Comparison of ENCODE assay signal across 8 cellular contexts in genomic region chr2:238158807-238159539, GRCh38. TPM values are rescaled to one million over a fixed set of nuclear protein-coding genes. Genes with fewer than 3 reads are reported as not detected.
DNase-seq lines count a peak whose midpoint lies in the region; ATAC-seq, FAIRE-seq and TF ChIP-seq lines count a peak whose summit lies in the region.

ERFE (plus strand) TSS chr2:238158970; CDS start chr2:238159008, 38 bp downstream.

- H3K4me2 ChIP-seq in H1 (ENCODE audit: insufficient read depth in 1 of 2, low read depth in 2 of 2, low read length in 2 of 2), result peak within 1 kb of the TSS; percentile 73 to 81

- H3K27ac ChIP-seq in H1 (ENCODE audit: low read depth, low read length), result no peak within 1 kb of the TSS
- H3K27ac ChIP-seq in testis, result no peak within 1 kb of the TSS

- peak within 1 kb of the TSS in 3 of 4 experiments; percentile 25 to 65 (median 50); a peak in 5 of 7 replicates for H3K9ac ChIP-seq in H1 (replicated peaks in 1 of 4; ENCODE audit: extremely low read depth in 1 of 4, low read depth in 3 of 4, low read length in 3 of 4)

- CTCF ChIA-PET in H1 (lab: Charles Lee; ENCODE audit: partially characterized antibody), result interaction anchor here (0.6 to 2.3 kb wide), 7 partner anchors 10 to 72 kb away, joined by 3 to 9 read pairs (median 4); no protein-coding TSS in a partner anchor

- no peaks in the 10 kb centered on the region for H3K9me3 ChIP-seq in H1 (ENCODE audit: insufficient read depth in 2 of 2, low read depth in 1 of 2, low read length in 1 of 2)
- H3K9me3 ChIP-seq in testis, result no peaks in the 10 kb centered on the region

- H3K27me3 ChIP-seq in H1 (replicated peaks in 1 of 4; ENCODE audit: control insufficient read depth in 3 of 4, extremely low read depth in 1 of 4, insufficient read depth in 3 of 4, low read length in 3 of 4), result peaks cover 19 to 59% (median 43%) of the 10 kb centered on the region in 4 experiments
- H3K27me3 ChIP-seq in testis, result no peaks in the 10 kb centered on the region

- H3K79me2 ChIP-seq in H1 (ENCODE audit: control insufficient read depth in 1 of 2, insufficient read depth in 2 of 2, low read length in 2 of 2), result no peaks in the 10 kb centered on the region

- WGBS in H1 (ENCODE audit: extremely low coverage in 1 of 2, insufficient coverage in 1 of 2, insufficient read length in 1 of 2, insufficient replicate concordance in 2 of 2, low coverage in 1 of 2, low lambda C conversion rate in 2 of 2, missing lambda C conversion rate in 1 of 2), 2 experiments, result 6% methylated on average over 26 of the region's 94 CpGs; no CpG with 5 or more reads in 1 of the 2 experiments
- 3 to 4% methylated on average over 18 to 37 of the region's 94 CpGs for WGBS in testis, 2 donors

- no peak within 1 kb of the TSS for H3K23ac ChIP-seq in H1 (ENCODE audit: insufficient read length)

- H2BK20ac ChIP-seq in H1 (ENCODE audit: low read length), result no peak within 1 kb of the TSS

- peak within 1 kb of the TSS; percentile 52 to 83 (median 59) for H3K4me3 ChIP-seq in H1 (ENCODE audit: extremely low read depth in 1 of 4, insufficient read depth in 2 of 4, low read depth in 3 of 4, low read length in 4 of 4)
- H3K4me3 ChIP-seq in testis, result peak within 1 kb of the TSS; percentile 24 to 41

- intact Hi-C loops in testis (cut with DNase I; ENCODE audit: low total_unique reads), result no loop called here

- peak within 1 kb of the TSS; percentile 83 for H4K8ac ChIP-seq in H1 (ENCODE audit: extremely low read depth, insufficient read depth, low read length)

- H4K91ac ChIP-seq in H1 (replicated peaks; ENCODE audit: insufficient read length, low read length), result peak within 1 kb of the TSS; percentile 25

- H2BK120ac ChIP-seq in H1 (replicated peaks; ENCODE audit: low read depth, low read length), result no peak within 1 kb of the TSS

- TF ChIP-seq CTCF in H1 (IDR thresholded peaks at IDR 0.05; ENCODE audit: control extremely low read depth in 1 of 3, insufficient read depth in 1 of 3, low read depth in 1 of 3, low read length in 3 of 3) (peak in 1 of 3 experiments; percentile 44; a peak in 2 of 4 replicates), testis (IDR thresholded peaks at IDR 0.05) (peak in 1 of 3 experiments; percentile 42)

- H3K56ac ChIP-seq in H1 (replicated peaks; ENCODE audit: insufficient read length, low read depth, low read length), result peak within 1 kb of the TSS; percentile 39

- H3K14ac ChIP-seq in H1 (ENCODE audit: insufficient read length), result no peak within 1 kb of the TSS

- H3K36me3 ChIP-seq in H1 (ENCODE audit: control insufficient read depth in 2 of 4, insufficient read depth in 4 of 4, low read length in 3 of 4) (no peaks in the 10 kb centered on the region; a peak in 1 of 8 replicates), testis (ENCODE audit: low read depth, missing control alignments) (no peaks in the 10 kb centered on the region)

- 0 out of 2 replicates have a peak within 1 kb of the TSS, but pooled peaks have one; percentile 29 for H2BK15ac ChIP-seq in H1 (ENCODE audit: low read length)

- no peak within 1 kb of the TSS for H3K4ac ChIP-seq in H1 (replicated peaks; ENCODE audit: insufficient read length, low read depth, low read length)

- TF ChIP-seq POLR2A in H1 (IDR thresholded peaks at IDR 0.05; ENCODE audit: control extremely low read depth in 1 of 2, low read depth in 2 of 2, low read length in 2 of 2), result no peak
- TF ChIP-seq POLR2A in testis (IDR thresholded peaks at IDR 0.05), result no peak

- peaks cover 0 to 4% of the 10 kb centered on the region in 2 experiments for H4K20me1 ChIP-seq in H1 (replicated peaks in 1 of 2; ENCODE audit: control insufficient read depth in 1 of 2, insufficient read depth in 2 of 2, low read length in 2 of 2)

- TF ChIP-seq RAD21 in H1 (IDR thresholded peaks at IDR 0.05 in 1 of 2, conservative IDR thresholded peaks at IDR 0.05 in 1 of 2; ENCODE audit: low read depth in 2 of 2, low read length in 2 of 2), result peak in 1 of 2 experiments; percentile 29; a peak in 1 of 4 replicates

- H2AFZ ChIP-seq in H1 (ENCODE audit: low read length), result peak within 1 kb of the TSS; percentile 84

- H3K79me1 ChIP-seq in H1 (ENCODE audit: low read depth, low read length), result no peaks in the 10 kb centered on the region

- H2AK5ac ChIP-seq in H1 (ENCODE audit: low read depth, low read length), result no peak within 1 kb of the TSS

- ATAC-seq in GM21526 (IDR thresholded peaks at IDR 0.05; ENCODE audit: low FRiP score, unreplicated experiment), result no peak

- H3K23me2 ChIP-seq in H1 (ENCODE audit: low read depth, low read length), result peaks cover 13% of the 10 kb centered on the region; the same call in 1 of the 2 replicates

- FAIRE-seq in H1 (lab: Jason Lieb, UNC), result no peak

- no peak for TF ChIP-seq EP300 in H1 (IDR thresholded peaks at IDR 0.05; ENCODE audit: borderline replicate concordance in 1 of 2, low read depth in 2 of 2, low read length in 2 of 2)

- peaks cover 0 to 21% (median 5%) of the 10 kb centered on the region in 4 experiments; a peak in 5 of 7 replicates for H3K4me1 ChIP-seq in H1 (replicated peaks in 1 of 4; ENCODE audit: control insufficient read depth in 3 of 4, insufficient read depth in 4 of 4, low read length in 3 of 4)
- no peaks in the 10 kb centered on the region for H3K4me1 ChIP-seq in testis

- peak within 1 kb of the TSS; percentile 5; the same call in 1 of the 2 replicates for H2BK5ac ChIP-seq in H1 (ENCODE audit: low read depth, low read length)

- H4K5ac ChIP-seq in H1 (ENCODE audit: insufficient read length, low read depth, low read length), result no peak within 1 kb of the TSS

- H2BK12ac ChIP-seq in H1 (ENCODE audit: low read depth, low read length), result no peak within 1 kb of the TSS

- POLR2A ChIA-PET in H1 (lab: Charles Lee; ENCODE audit: partially characterized antibody), result interaction anchor here (2.0 kb wide), 1 partner anchor 76 kb away, joined by 8 read pairs; no protein-coding TSS in a partner anchor

- peak within 1 kb of the TSS; percentile 78 for H3K18ac ChIP-seq in H1 (ENCODE audit: extremely low read depth, low read length)

- DNase-seq in SHP77 (lab: John Stamatoyannopoulos, UW), result peak; percentile 44 to 48
- no peak for DNase-seq in SHP77 treated with DMSO at 0.1 percent for 48 hours (lab: John Stamatoyannopoulos, UW)
- peak; percentile 43 for DNase-seq in LoVo (ENCODE audit: low spot score)
- peak; percentile 73 for DNase-seq in activated CD4-positive, alpha-beta T cell treated with anti-CD3 and anti-CD28 coated beads for 48 hours
- DNase-seq in H1 (ENCODE audit: low read depth in 1 of 2, low spot score in 2 of 2), result peak in 1 of 2 experiments; percentile 87
- peak; percentile 58 for DNase-seq in myocyte (ENCODE audit: low read depth)
- peak; percentile 40 for DNase-seq in testis

TF ChIP-seq in H1, 55 proteins besides CTCF, POLR2A, EP300 and RAD21:
- 0 out of 2 replicates have a peak, but pooled peaks have one; percentile 21 for TF ChIP-seq TBP (IDR thresholded peaks at IDR 0.05; ENCODE audit: low read depth, low read length)
- peak; percentile 29; the same call in 1 of the 2 replicates for TF ChIP-seq E2F6 (IDR thresholded peaks at IDR 0.05)
- TF ChIP-seq POU5F1 (IDR thresholded peaks at IDR 0.05; ENCODE audit: low read depth, low read length), result no peak
- peak; percentile 26; the same call in 1 of the 2 replicates for TF ChIP-seq MAX (IDR thresholded peaks at IDR 0.05)
- TF ChIP-seq HDAC6 (IDR thresholded peaks at IDR 0.05; ENCODE audit: low read depth, low read length), result no peak
- no peak for TF ChIP-seq BACH1 (IDR thresholded peaks at IDR 0.05; ENCODE audit: low read length)
- TF ChIP-seq KDM5A (IDR thresholded peaks at IDR 0.05; ENCODE audit: low read length), result no peak
- peak; percentile 1 for TF ChIP-seq KDM4A (IDR thresholded peaks at IDR 0.05; ENCODE audit: low read depth, low read length, severe bottlenecking)

RNA-seq across cellular contexts. Expression of gene ERFE, which starts in this region (rescaled TPM):
- total RNA-seq in H1 (2021; fragmentation: NEBNext Ultra II Directional; extraction: Animal tissue kit (Norgen Biotek cat#: 25700)), result 1.8 and 2.5 TPM in 2 replicates
- polyA plus RNA-seq in H1 (2011; rRNA removed), result 3.6 and 5.1 TPM in 2 replicates
- 4.8 TPM for polyA plus RNA-seq in H1 (2011; cell fraction: cytosol; rRNA removed)
- 10.3 TPM for polyA plus RNA-seq in H1 (2011; cell fraction: nucleus; rRNA removed)
- polyA plus RNA-seq in H1 (2012, experiment 1 of 2), result 2.8 to 3.5 TPM (median 2.8 TPM) in 4 replicates
- polyA plus RNA-seq in H1 (2012, experiment 2 of 2), result 3.2 TPM
- 3.1 TPM for polyA plus RNA-seq in H1 (2013, experiment 1 of 2)
- 2.8 TPM for polyA plus RNA-seq in H1 (2013, experiment 2 of 2)
- 1.1 and 1.3 TPM in 2 replicates for polyA minus RNA-seq in H1 (2011; rRNA and poly(A)+ RNA removed)
- polyA minus RNA-seq in H1 (2011; cell fraction: cytosol; rRNA and poly(A)+ RNA removed), result 2.8 TPM
- polyA minus RNA-seq in H1 (2011; cell fraction: nucleus; rRNA and poly(A)+ RNA removed), result 1.4 TPM
- 8.5 and 10.1 TPM in 2 replicates for total RNA-seq in myocyte
- polyA plus RNA-seq in myocyte (2012), result 1.9 TPM
- 10 to 100 TPM in 1 of 2 donors, 1 to 10 TPM in 1; 9.5 to 23.1 TPM for total RNA-seq in testis
- polyA plus RNA-seq in testis (ENCODE audit: insufficient read depth, low read depth, low replicate concordance), result 31.0 TPM
